1 cellular context compared by ENCODE assay signal in the genomic region with DNA sequence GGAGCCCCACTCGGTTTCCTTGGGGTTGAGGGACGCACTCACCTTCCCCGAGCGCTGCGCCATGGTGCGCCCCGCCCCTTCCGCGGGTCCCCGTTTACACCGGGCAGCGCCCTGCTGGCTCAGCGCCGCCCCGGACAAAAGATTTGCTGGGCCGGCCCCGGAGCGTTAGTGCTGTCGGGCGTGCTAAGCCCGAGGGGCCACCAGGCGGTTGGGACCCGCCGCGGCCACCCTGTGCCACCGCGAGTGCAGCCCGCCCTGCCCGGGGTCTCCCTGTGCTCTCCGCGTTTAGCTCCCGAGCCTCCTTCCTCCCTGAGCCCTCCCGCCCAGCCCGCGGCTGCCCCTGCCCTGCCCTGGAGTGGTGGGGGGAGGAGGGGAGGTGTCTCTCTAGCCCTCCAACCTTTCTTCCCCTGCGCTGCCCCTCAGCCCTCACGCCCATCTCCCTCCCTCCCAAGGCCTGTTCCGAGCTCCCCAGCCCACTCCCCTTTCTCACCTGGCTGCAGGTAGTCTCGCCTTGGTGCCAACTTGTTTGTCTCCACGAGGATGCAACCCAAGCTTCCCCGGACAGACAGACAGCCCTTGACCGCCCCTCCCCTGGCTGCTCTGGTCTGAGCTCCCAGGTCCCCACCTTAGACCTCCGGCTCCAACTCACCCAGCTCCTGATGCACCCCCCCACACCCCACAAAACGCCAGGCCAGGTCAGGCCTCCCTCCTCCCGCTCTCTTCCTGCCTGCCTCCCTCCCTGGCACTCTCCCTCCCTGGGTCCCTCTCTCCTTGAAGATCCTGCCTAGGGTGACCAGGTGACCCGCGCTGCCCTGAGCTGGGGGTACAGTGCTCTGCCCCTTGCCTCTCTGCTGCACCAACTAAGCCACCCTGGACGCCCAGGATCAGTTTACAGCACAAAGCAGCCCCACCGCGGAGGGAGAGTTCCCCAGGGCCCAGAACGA.
TF ChIP-seq lines count a peak whose summit lies in the region.

TSS of gene CRYGN (minus strand) at position 287 of the 944 bp plus-strand sequence. CDS start at position 63, 224 bp downstream.

TF ChIP-seq in A549, 52 proteins besides CTCF, POLR2A, EP300 and RAD21 (continued from another document):
- TF ChIP-seq, protein P1, sequence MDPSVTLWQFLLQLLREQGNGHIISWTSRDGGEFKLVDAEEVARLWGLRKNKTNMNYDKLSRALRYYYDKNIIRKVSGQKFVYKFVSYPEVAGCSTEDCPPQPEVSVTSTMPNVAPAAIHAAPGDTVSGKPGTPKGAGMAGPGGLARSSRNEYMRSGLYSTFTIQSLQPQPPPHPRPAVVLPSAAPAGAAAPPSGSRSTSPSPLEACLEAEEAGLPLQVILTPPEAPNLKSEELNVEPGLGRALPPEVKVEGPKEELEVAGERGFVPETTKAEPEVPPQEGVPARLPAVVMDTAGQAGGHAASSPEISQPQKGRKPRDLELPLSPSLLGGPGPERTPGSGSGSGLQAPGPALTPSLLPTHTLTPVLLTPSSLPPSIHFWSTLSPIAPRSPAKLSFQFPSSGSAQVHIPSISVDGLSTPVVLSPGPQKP (IDR thresholded peaks at IDR 0.05; ENCODE audit: low read depth, low read length): no peak
- TF ChIP-seq ZFP36 (IDR thresholded peaks at IDR 0.05; ENCODE audit: borderline replicate concordance, partially characterized antibody): no peak
- TF ChIP-seq, protein P2, sequence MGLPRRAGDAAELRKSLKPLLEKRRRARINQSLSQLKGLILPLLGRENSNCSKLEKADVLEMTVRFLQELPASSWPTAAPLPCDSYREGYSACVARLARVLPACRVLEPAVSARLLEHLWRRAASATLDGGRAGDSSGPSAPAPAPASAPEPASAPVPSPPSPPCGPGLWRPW (IDR thresholded peaks at IDR 0.05): no peak
- no peak for TF ChIP-seq KDM5A (IDR thresholded peaks at IDR 0.05)
- no peak for TF ChIP-seq ESRRA (IDR thresholded peaks at IDR 0.05; ENCODE audit: borderline replicate concordance, low read length)
- TF ChIP-seq BHLHE40 (IDR thresholded peaks at IDR 0.05; ENCODE audit: low read depth, low read length): no peak
- no peak for TF ChIP-seq FOSB (CRISPR knock-in tag; IDR thresholded peaks at IDR 0.05)
- no peak for TF ChIP-seq TP53 (CRISPR knock-in tag; IDR thresholded peaks at IDR 0.05)
- no peak for TF ChIP-seq CHD4 (IDR thresholded peaks at IDR 0.05; ENCODE audit: borderline replicate concordance)
